Comparison of ENCODE assay signal across 17 cellular contexts in the genomic region with DNA sequence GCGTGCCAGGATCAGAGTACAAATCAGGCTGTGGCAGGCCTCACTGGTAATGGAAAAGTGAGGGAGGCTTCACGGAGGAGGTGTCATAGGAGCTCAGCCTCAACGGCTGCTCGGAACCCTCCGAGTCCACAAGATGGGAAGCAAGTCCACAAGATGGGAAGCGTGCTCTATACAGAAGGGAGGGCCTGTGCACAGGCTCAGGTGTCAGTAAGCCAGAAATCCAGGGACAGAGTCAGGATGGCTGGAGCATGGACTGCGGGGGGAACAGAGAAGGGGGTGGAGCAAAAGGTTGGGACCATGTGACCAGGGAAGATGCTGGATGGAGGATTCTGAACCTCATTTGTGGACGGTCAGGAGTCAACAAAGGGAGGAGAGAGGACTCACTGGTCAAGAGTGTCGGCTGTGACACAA. TPM values are rescaled to one million over a fixed set of nuclear protein-coding genes. Genes with fewer than 3 reads are reported as not detected.
DNase-seq lines count a peak whose midpoint lies in the region; ATAC-seq and TF ChIP-seq lines count a peak whose summit lies in the region.
"Had no signal": no experiment of that assay in that cellular context is flagged by ENCODE, and none has a peak within 500 bp of the region (broad histone marks: within the 10 kb centered on the region; RNA-seq: fewer than 3 reads in every experiment).

No MANE protein-coding gene starts in this region.

- DNase-seq in NCI-H2171 treated with DMSO at 0.1 percent for 48 hours (lab: John Stamatoyannopoulos, UW): peak; percentile 22
- DNase-seq in NCI-H2171 (lab: John Stamatoyannopoulos, UW): no peak
- peak; percentile 31 for DNase-seq in WTC11 (ENCODE audit: low spot score)
- DNase-seq in nephron progenitor cell: peak; percentile 26
- DNase-seq in NCI-H2081 treated with DMSO at 0.1 percent for 48 hours (lab: John Stamatoyannopoulos, UW): no peak
- DNase-seq: activated CD8-positive, alpha-beta T cell treated with anti-CD3 and anti-CD28 coated beads, Interleukin-2, amount 10 ng/mL, durations not matched to agents 7 days and 5 days; activated gamma-delta T cell; COR-L47; cortex of kidney; mucosa of descending colon; NCI-H2029; SHP77 treated with DMSO at 0.1 percent for 48 hours; small intestine; stimulated activated naive CD8-positive, alpha-beta T cell treated with anti-CD3 and anti-CD28 coated beads, Interleukin-15, Interleukin-2, amounts not matched to agents 100 U/mL and 50 U/mL, for 24 hours had no signal

- H3K27ac Mint-ChIP-seq in WTC11: peak overlapping the region; percentile 89
- H3K27ac Mint-ChIP-seq in nephron progenitor cell: peak overlapping the region; percentile 5
- H3K27ac Mint-ChIP-seq: activated CD8-positive, alpha-beta T cell treated with anti-CD3 and anti-CD28 coated beads, Interleukin-2, amount 10 ng/mL, durations not matched to agents 7 days and 5 days had no signal

- H3K4me3 Mint-ChIP-seq in WTC11 (no peak overlapping the region), nephron progenitor cell (peak overlapping the region; percentile 37)
- H3K4me3 Mint-ChIP-seq: activated CD8-positive, alpha-beta T cell treated with anti-CD3 and anti-CD28 coated beads, Interleukin-2, amount 10 ng/mL, durations not matched to agents 7 days and 5 days had no signal

- POLR2A ChIA-PET in WTC11 (lab: Charles Lee): interaction anchor here (0.6 kb wide), 1 partner anchor 13 kb away, joined by 5 read pairs; no protein-coding TSS in a partner anchor

- CTCF ChIA-PET in WTC11 (lab: Charles Lee): interaction anchor here (1.3 kb wide), 1 partner anchor 10 kb away, joined by 6 read pairs; a partner anchor contains a TSS

- H3K4me1 Mint-ChIP-seq in WTC11: peaks cover 26% of the 10 kb centered on the region
- peaks cover 40% of the 10 kb centered on the region for H3K4me1 Mint-ChIP-seq in nephron progenitor cell

- ATAC-seq in WTC11 (peak; percentile 4), GM19467 (IDR thresholded peaks at IDR 0.05; ENCODE audit: unreplicated experiment) (no peak)
- ATAC-seq: activated CD8-positive, alpha-beta T cell treated with anti-CD3 and anti-CD28 coated beads, Interleukin-2, amount 10 ng/mL, durations not matched to agents 7 days and 5 days; mucosa of descending colon; stimulated activated naive CD8-positive, alpha-beta T cell treated with anti-CD3 and anti-CD28 coated beads, Interleukin-15, Interleukin-2, amounts not matched to agents 100 U/mL and 50 U/mL, for 24 hours had no signal

- H3K9me3 Mint-ChIP-seq in WTC11: no peaks in the 10 kb centered on the region
- no peaks in the 10 kb centered on the region for H3K9me3 Mint-ChIP-seq in nephron progenitor cell

- TF ChIP-seq CTCF in WTC11 (IDR thresholded peaks at IDR 0.05) (no peak), nephron progenitor cell (IDR thresholded peaks at IDR 0.05) (no peak)

- H3K36me3 Mint-ChIP-seq in WTC11: peaks cover 2% of the 10 kb centered on the region; the same call in 1 of the 2 replicates
- peaks cover 5% of the 10 kb centered on the region for H3K36me3 Mint-ChIP-seq in nephron progenitor cell (ENCODE audit: low read depth)

- H3K27me3 Mint-ChIP-seq in WTC11 (ENCODE audit: low read depth) (no peaks in the 10 kb centered on the region), nephron progenitor cell (ENCODE audit: low read depth, poor library complexity) (no peaks in the 10 kb centered on the region)

TF ChIP-seq in WTC11, 78 proteins besides CTCF, POLR2A, EP300 and RAD21 (continues in another document):
- TF ChIP-seq, protein P1, sequence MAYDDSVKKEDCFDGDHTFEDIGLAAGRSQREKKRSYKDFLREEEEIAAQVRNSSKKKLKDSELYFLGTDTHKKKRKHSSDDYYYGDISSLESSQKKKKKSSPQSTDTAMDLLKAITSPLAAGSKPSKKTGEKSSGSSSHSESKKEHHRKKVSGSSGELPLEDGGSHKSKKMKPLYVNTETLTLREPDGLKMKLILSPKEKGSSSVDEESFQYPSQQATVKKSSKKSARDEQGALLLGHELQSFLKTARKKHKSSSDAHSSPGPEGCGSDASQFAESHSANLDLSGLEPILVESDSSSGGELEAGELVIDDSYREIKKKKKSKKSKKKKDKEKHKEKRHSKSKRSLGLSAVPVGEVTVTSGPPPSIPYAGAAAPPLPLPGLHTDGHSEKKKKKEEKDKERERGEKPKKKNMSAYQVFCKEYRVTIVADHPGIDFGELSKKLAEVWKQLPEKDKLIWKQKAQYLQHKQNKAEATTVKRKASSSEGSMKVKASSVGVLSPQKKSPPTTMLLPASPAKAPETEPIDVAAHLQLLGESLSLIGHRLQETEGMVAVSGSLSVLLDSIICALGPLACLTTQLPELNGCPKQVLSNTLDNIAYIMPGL (CRISPR knock-in tag; IDR thresholded peaks at IDR 0.05): no peak
- TF ChIP-seq, protein P2, sequence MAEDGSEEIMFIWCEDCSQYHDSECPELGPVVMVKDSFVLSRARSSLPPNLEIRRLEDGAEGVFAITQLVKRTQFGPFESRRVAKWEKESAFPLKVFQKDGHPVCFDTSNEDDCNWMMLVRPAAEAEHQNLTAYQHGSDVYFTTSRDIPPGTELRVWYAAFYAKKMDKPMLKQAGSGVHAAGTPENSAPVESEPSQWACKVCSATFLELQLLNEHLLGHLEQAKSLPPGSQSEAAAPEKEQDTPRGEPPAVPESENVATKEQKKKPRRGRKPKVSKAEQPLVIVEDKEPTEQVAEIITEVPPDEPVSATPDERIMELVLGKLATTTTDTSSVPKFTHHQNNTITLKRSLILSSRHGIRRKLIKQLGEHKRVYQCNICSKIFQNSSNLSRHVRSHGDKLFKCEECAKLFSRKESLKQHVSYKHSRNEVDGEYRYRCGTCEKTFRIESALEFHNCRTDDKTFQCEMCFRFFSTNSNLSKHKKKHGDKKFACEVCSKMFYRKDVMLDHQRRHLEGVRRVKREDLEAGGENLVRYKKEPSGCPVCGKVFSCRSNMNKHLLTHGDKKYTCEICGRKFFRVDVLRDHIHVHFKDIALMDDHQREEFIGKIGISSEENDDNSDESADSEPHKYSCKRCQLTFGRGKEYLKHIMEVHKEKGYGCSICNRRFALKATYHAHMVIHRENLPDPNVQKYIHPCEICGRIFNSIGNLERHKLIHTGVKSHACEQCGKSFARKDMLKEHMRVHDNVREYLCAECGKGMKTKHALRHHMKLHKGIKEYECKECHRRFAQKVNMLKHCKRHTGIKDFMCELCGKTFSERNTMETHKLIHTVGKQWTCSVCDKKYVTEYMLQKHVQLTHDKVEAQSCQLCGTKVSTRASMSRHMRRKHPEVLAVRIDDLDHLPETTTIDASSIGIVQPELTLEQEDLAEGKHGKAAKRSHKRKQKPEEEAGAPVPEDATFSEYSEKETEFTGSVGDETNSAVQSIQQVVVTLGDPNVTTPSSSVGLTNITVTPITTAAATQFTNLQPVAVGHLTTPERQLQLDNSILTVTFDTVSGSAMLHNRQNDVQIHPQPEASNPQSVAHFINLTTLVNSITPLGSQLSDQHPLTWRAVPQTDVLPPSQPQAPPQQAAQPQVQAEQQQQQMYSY (CRISPR knock-in tag; IDR thresholded peaks at IDR 0.05): peak; percentile 98
- no peak for TF ChIP-seq CBFB (CRISPR knock-in tag; IDR thresholded peaks at IDR 0.05; ENCODE audit: low read depth)
- TF ChIP-seq, protein P3, sequence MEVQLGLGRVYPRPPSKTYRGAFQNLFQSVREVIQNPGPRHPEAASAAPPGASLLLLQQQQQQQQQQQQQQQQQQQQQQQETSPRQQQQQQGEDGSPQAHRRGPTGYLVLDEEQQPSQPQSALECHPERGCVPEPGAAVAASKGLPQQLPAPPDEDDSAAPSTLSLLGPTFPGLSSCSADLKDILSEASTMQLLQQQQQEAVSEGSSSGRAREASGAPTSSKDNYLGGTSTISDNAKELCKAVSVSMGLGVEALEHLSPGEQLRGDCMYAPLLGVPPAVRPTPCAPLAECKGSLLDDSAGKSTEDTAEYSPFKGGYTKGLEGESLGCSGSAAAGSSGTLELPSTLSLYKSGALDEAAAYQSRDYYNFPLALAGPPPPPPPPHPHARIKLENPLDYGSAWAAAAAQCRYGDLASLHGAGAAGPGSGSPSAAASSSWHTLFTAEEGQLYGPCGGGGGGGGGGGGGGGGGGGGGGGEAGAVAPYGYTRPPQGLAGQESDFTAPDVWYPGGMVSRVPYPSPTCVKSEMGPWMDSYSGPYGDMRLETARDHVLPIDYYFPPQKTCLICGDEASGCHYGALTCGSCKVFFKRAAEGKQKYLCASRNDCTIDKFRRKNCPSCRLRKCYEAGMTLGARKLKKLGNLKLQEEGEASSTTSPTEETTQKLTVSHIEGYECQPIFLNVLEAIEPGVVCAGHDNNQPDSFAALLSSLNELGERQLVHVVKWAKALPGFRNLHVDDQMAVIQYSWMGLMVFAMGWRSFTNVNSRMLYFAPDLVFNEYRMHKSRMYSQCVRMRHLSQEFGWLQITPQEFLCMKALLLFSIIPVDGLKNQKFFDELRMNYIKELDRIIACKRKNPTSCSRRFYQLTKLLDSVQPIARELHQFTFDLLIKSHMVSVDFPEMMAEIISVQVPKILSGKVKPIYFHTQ (CRISPR knock-in tag; IDR thresholded peaks at IDR 0.05): no peak
- TF ChIP-seq, protein P4, sequence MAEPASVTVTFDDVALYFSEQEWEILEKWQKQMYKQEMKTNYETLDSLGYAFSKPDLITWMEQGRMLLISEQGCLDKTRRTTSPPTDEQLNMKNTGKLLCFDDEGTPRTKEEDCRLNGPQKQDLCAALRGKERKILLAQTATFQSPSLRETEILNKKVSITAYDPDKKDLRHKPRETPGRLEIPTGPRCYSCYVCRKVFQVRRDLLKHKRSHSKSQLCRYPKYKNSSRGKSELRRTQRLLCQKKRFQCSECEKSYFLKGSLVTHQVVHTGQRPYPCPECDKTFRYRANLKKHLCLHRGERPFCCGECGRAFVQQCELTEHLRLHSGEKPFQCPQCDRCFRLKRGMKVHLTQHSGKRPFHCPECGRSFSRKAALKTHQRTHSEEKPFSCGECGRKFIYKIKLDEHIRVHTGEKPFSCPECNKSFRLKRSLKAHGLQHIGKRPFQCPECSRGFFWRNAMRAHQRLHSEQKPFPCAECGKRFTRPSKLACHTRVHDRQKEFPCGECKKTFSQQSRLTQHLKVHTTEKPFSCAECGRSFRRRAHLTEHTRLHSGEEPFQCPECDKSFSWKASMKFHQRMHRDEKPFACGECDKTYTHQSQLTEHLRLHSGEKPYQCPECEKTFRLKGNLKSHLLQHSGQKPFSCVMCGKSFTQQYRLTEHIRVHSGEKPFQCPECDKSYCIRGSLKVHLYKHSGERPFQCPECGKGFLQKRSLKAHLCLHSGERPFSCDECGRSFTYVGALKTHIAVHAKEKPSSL (CRISPR knock-in tag; conservative IDR thresholded peaks at IDR 0.05): no peak
- TF ChIP-seq ELF4 (CRISPR knock-in tag; IDR thresholded peaks at IDR 0.05; ENCODE audit: low read depth): no peak
- TF ChIP-seq ZNF232 (CRISPR knock-in tag; IDR thresholded peaks at IDR 0.05): no peak
- no peak for TF ChIP-seq ZNF263 (CRISPR knock-in tag; IDR thresholded peaks at IDR 0.05; ENCODE audit: low read depth)
- no peak for TF ChIP-seq FOXP1 (CRISPR knock-in tag; IDR thresholded peaks at IDR 0.05; ENCODE audit: borderline replicate concordance)
- TF ChIP-seq HMGA2 (CRISPR knock-in tag; IDR thresholded peaks at IDR 0.05): no peak

RNA-seq across cellular contexts. Expression of a gene that starts 3.4 kb away (rescaled TPM):
- total RNA-seq in WTC11 (2021): 77.0 to 86.7 TPM (median 83.4 TPM) in 3 replicates

RNA-seq across cellular contexts. Expression of a gene that starts 10.1 kb away (rescaled TPM):
- 6.7 to 7.8 TPM (median 6.8 TPM) in 3 replicates for total RNA-seq in WTC11 (2021)

RNA-seq across cellular contexts. Expression of a gene that starts 33.6 kb away (rescaled TPM):
- total RNA-seq in WTC11 (2021): 22.9 to 26.8 TPM (median 24.1 TPM) in 3 replicates

RNA-seq across cellular contexts. Expression of a gene that starts 38.2 kb away (rescaled TPM):
- total RNA-seq in WTC11 (2021): 131 to 137 TPM (median 135 TPM) in 3 replicates

RNA-seq across cellular contexts. Expression of a gene that starts 56.0 kb away (rescaled TPM):
- 0.27 to 0.79 TPM (median 0.44 TPM) in 3 replicates for total RNA-seq in WTC11 (2021)
- total RNA-seq: A673, M059J had no signal

Comparison
In these comparisons a context has a peak if more than half of its experiments do, and no peak if none do; other contexts are left out.
1. DNase-seq: peak in NCI-H2171 treated with DMSO at 0.1 percent for 48 hours (single experiment), WTC11 (single experiment) and nephron progenitor cell (single experiment); none in NCI-H2171 (single experiment) and NCI-H2081 treated with DMSO at 0.1 percent for 48 hours (single experiment).